Comparison of ENCODE assay signal across 15 cellular contexts in genomic region chr16:2042666-2043295, GRCh38. TPM values are rescaled to one million over a fixed set of nuclear protein-coding genes. Genes with fewer than 3 reads are reported as not detected.
DNase-seq lines count a peak whose midpoint lies in the region; ATAC-seq, FAIRE-seq and TF ChIP-seq lines count a peak whose summit lies in the region.
"Had no signal": no experiment of that assay in that cellular context is flagged by ENCODE, and none has a peak within 500 bp of the region (broad histone marks: within the 10 kb centered on the region; RNA-seq: fewer than 3 reads in every experiment).

No MANE protein-coding gene starts in this region.

- intact Hi-C loops in kidney (cut with DNase I) = no loop called here

- no peaks in the 10 kb centered on the region for H3K9me3 Mint-ChIP-seq in stimulated activated effector memory CD8-positive, alpha-beta T cell treated with anti-CD3 and anti-CD28 coated beads, Interleukin-12 subunit alpha, Interleukin-12 subunit beta, amount 100 ng/mL, for 72 hours
- H3K9me3 Mint-ChIP-seq: activated CD4-positive, alpha-beta T cell treated with anti-CD3 and anti-CD28 coated beads, Interleukin-2, amount 10 ng/mL, durations not matched to agents 24 days and 14 days; CD4-positive, CD25-positive, alpha-beta regulatory T cell had no signal

- TF ChIP-seq CTCF in tibial nerve (IDR thresholded peaks at IDR 0.05) = no peak
- TF ChIP-seq CTCF in kidney (IDR thresholded peaks at IDR 0.05; ENCODE audit: borderline replicate concordance, extremely low read depth, insufficient read depth) = no peak

- H3K27ac Mint-ChIP-seq in stimulated activated effector memory CD8-positive, alpha-beta T cell treated with anti-CD3 and anti-CD28 coated beads, Interleukin-12 subunit alpha, Interleukin-12 subunit beta, amount 100 ng/mL, for 72 hours = peak overlapping the region; percentile 84
- H3K27ac Mint-ChIP-seq: activated CD4-positive, alpha-beta T cell treated with anti-CD3 and anti-CD28 coated beads, Interleukin-2, amount 10 ng/mL, durations not matched to agents 24 days and 14 days; CD4-positive, CD25-positive, alpha-beta regulatory T cell; progenitor cell of endocrine pancreas had no signal

- no peak for TF ChIP-seq POLR2A in tibial nerve (IDR thresholded peaks at IDR 0.05)

- DNase-seq in DMS79 treated with DMSO at 0.1 percent for 48 hours (lab: John Stamatoyannopoulos, UW) = peak; percentile 47
- DNase-seq in DMS79 (lab: John Stamatoyannopoulos, UW) = no peak
- DNase-seq in NCI-H2029 (lab: John Stamatoyannopoulos, UW) = peak; percentile 88
- DNase-seq in stimulated activated effector memory CD8-positive, alpha-beta T cell treated with anti-CD3 and anti-CD28 coated beads, Interleukin-12 subunit alpha, Interleukin-12 subunit beta, amount 100 ng/mL, for 72 hours (ENCODE audit: low spot score in 2 of 2) = no peak
- DNase-seq in tibial nerve (ENCODE audit: low spot score in 2 of 2) = no peak
- DNase-seq in small intestine = no peak
- DNase-seq in kidney = no peak
- DNase-seq: activated CD4-positive, alpha-beta T cell treated with anti-CD3 and anti-CD28 coated beads, Interleukin-2, amount 10 ng/mL, durations not matched to agents 24 days and 14 days; activated T-cell treated with anti-CD3 and anti-CD28 coated beads, Interleukin-2, amount 50 U/mL, for 48 hours; CD4-positive, CD25-positive, alpha-beta regulatory T cell; NCI-H446 had no signal

- H3K9me3 ChIP-seq in esophagus (ENCODE audit: control insufficient read depth in 2 of 2, insufficient read depth in 1 of 2, low read depth in 1 of 2, low read length in 1 of 2) (no peaks in the 10 kb centered on the region), tibial nerve (no peaks in the 10 kb centered on the region), small intestine (ENCODE audit: control insufficient read depth, low read depth) (no peaks in the 10 kb centered on the region), kidney (ENCODE audit: control insufficient read depth in 1 of 2, low read length in 2 of 2) (no peaks in the 10 kb centered on the region)
- H3K9me3 ChIP-seq: gastroesophageal sphincter had no signal

- H3K27me3 ChIP-seq in esophagus (ENCODE audit: control insufficient read depth in 1 of 2, insufficient read depth in 2 of 2, low read length in 2 of 2) = no peaks in the 10 kb centered on the region
- no peaks in the 10 kb centered on the region for H3K27me3 ChIP-seq in tibial nerve
- H3K27me3 ChIP-seq in small intestine (ENCODE audit: control insufficient read depth in 2 of 2, insufficient read depth in 2 of 2, low read length in 2 of 2) = no peaks in the 10 kb centered on the region
- H3K27me3 ChIP-seq: gastroesophageal sphincter had no signal

- H3K27ac ChIP-seq in esophagus (ENCODE audit: low read depth in 2 of 2, low read length in 1 of 2) = peak overlapping the region; percentile 56 to 79
- peak overlapping the region in 2 of 4 donors; percentile 55 to 58 for H3K27ac ChIP-seq in tibial nerve
- H3K27ac ChIP-seq in small intestine (ENCODE audit: low read depth in 1 of 2, low read length in 1 of 2) = peak overlapping the region in 1 of 2 donors; percentile 46
- no peak overlapping the region for H3K27ac ChIP-seq in kidney (ENCODE audit: low read depth in 2 of 2, low read length in 2 of 2)
- H3K27ac ChIP-seq: 22Rv1 had no signal

- peaks cover 12% of the 10 kb centered on the region for H3K4me1 Mint-ChIP-seq in stimulated activated effector memory CD8-positive, alpha-beta T cell treated with anti-CD3 and anti-CD28 coated beads, Interleukin-12 subunit alpha, Interleukin-12 subunit beta, amount 100 ng/mL, for 72 hours

- WGBS in esophagus, 2 donors = 76% methylated on average over 4 to 8 of the region's 8 CpGs
- WGBS in tibial nerve, 2 donors = 55 to 70% methylated on average over 5 to 7 of the region's 8 CpGs
- WGBS in small intestine, 3 donors = 43 to 69% (median 59%) methylated on average over 5 to 8 of the region's 8 CpGs

- no peak for TF ChIP-seq EP300 in tibial nerve (IDR thresholded peaks at IDR 0.05)

- no peaks in the 10 kb centered on the region for H3K36me3 Mint-ChIP-seq in stimulated activated effector memory CD8-positive, alpha-beta T cell treated with anti-CD3 and anti-CD28 coated beads, Interleukin-12 subunit alpha, Interleukin-12 subunit beta, amount 100 ng/mL, for 72 hours
- H3K36me3 Mint-ChIP-seq: CD4-positive, CD25-positive, alpha-beta regulatory T cell had no signal

- H3K36me3 ChIP-seq in esophagus (ENCODE audit: control insufficient read depth in 2 of 2, insufficient read depth in 2 of 2, low read length in 1 of 2) = no peaks in the 10 kb centered on the region
- peaks cover 0 to 29% (median 0%) of the 10 kb centered on the region in 3 donors for H3K36me3 ChIP-seq in tibial nerve
- no peaks in the 10 kb centered on the region for H3K36me3 ChIP-seq in small intestine (ENCODE audit: control insufficient read depth in 2 of 2, insufficient read depth in 2 of 2, low read length in 2 of 2)
- no peaks in the 10 kb centered on the region for H3K36me3 ChIP-seq in kidney (ENCODE audit: control insufficient read depth in 1 of 2, insufficient read depth in 2 of 2, low read length in 2 of 2)

- FAIRE-seq in small intestine (lab: Jason Lieb, UNC) (no peak), kidney (lab: Jason Lieb, UNC) (no peak)

- no peak overlapping the region for H3K4me3 Mint-ChIP-seq in stimulated activated effector memory CD8-positive, alpha-beta T cell treated with anti-CD3 and anti-CD28 coated beads, Interleukin-12 subunit alpha, Interleukin-12 subunit beta, amount 100 ng/mL, for 72 hours
- H3K4me3 Mint-ChIP-seq: activated CD4-positive, alpha-beta T cell treated with anti-CD3 and anti-CD28 coated beads, Interleukin-2, amount 10 ng/mL, durations not matched to agents 24 days and 14 days; CD4-positive, CD25-positive, alpha-beta regulatory T cell had no signal

- no peak overlapping the region for H3K9ac ChIP-seq in kidney (ENCODE audit: low read length in 2 of 2)

- no peak for ATAC-seq in stimulated activated effector memory CD8-positive, alpha-beta T cell treated with anti-CD3 and anti-CD28 coated beads, Interleukin-12 subunit alpha, Interleukin-12 subunit beta, amount 100 ng/mL, for 72 hours
- ATAC-seq: gastroesophageal sphincter had no signal

- H3K4me3 ChIP-seq in esophagus (ENCODE audit: low read depth in 1 of 2, low read length in 2 of 2) (no peak overlapping the region), tibial nerve (no peak overlapping the region), small intestine (ENCODE audit: low read depth in 1 of 2, low read length in 2 of 2) (no peak overlapping the region), kidney (ENCODE audit: low read length in 2 of 2) (no peak overlapping the region)
- H3K4me3 ChIP-seq: gastroesophageal sphincter had no signal

- H3K4me1 ChIP-seq in esophagus (ENCODE audit: control insufficient read depth in 2 of 2, insufficient read depth in 2 of 2, low read length in 1 of 2) (peaks cover 3 to 38% of the 10 kb centered on the region in 2 donors), tibial nerve (peaks cover 0 to 84% (median 49%) of the 10 kb centered on the region in 4 donors), small intestine (ENCODE audit: control insufficient read depth in 2 of 2, insufficient read depth in 1 of 2, low read depth in 1 of 2, low read length in 1 of 2) (no peaks in the 10 kb centered on the region), kidney (ENCODE audit: control insufficient read depth in 1 of 2, insufficient read depth in 1 of 2, low read depth in 1 of 2, low read length in 2 of 2) (peaks cover 4 to 42% of the 10 kb centered on the region in 2 donors)

RNA-seq across cellular contexts. Expression of gene NTHL1, which starts 4.9 kb away (rescaled TPM):
- 10 to 100 TPM; 15.1 to 16.2 TPM for polyA plus RNA-seq in esophagus
- total RNA-seq in tibial nerve = 10 to 100 TPM; 22.8 to 56.7 (median 28.1) TPM
- 10 to 100 TPM; 13.0 to 27.6 (median 22.2) TPM for polyA plus RNA-seq in small intestine
- total RNA-seq in kidney = 15.3 TPM
- polyA plus RNA-seq in kidney (ENCODE audit: insufficient read depth, low read depth, low replicate concordance) = 36.0 TPM

RNA-seq across cellular contexts. Expression of gene TSC2, which starts 5.0 kb away (rescaled TPM):
- polyA plus RNA-seq in esophagus (10 to 100 TPM; 31.1 to 66.6 TPM), small intestine (10 to 100 TPM; 35.1 to 73.1 (median 47.0) TPM), kidney (ENCODE audit: insufficient read depth, low read depth, low replicate concordance) (40.0 TPM)
- total RNA-seq in tibial nerve (100 to 1,000 TPM in 2 of 4 donors, 10 to 100 TPM in 2; 75.4 to 507 (median 111) TPM), kidney (151 TPM)

RNA-seq across cellular contexts. Expression of gene NHERF2, which starts 16.1 kb away (rescaled TPM):
- 10 to 100 TPM; 26.3 to 36.1 TPM for polyA plus RNA-seq in esophagus
- total RNA-seq in tibial nerve = 10 to 100 TPM; 54.7 to 83.1 (median 64.9) TPM
- polyA plus RNA-seq in small intestine = 10 to 100 TPM; 15.7 to 76.1 (median 54.3) TPM
- total RNA-seq in kidney = 238 TPM
- polyA plus RNA-seq in kidney (ENCODE audit: insufficient read depth, low read depth, low replicate concordance) = 405 TPM

RNA-seq across cellular contexts. Expression of gene NPW, which starts 23.2 kb away (rescaled TPM):
- polyA plus RNA-seq in esophagus = under 1 TPM; 0.22 to 0.53 TPM
- total RNA-seq in tibial nerve = 1 to 10 TPM in 2 of 4 donors, not detected in 2; 3.0 to 3.1 TPM
- under 1 TPM in 2 of 3 donors, not detected in 1; 0.48 to 0.81 TPM for polyA plus RNA-seq in small intestine
- total RNA-seq in kidney = not detected
- not detected for polyA plus RNA-seq in kidney (ENCODE audit: insufficient read depth, low read depth, low replicate concordance)
- total RNA-seq: CD4-positive, CD25-positive, alpha-beta regulatory T cell; gastroesophageal sphincter had no signal
- polyA plus RNA-seq: CD4-positive, CD25-positive, alpha-beta regulatory T cell had no signal

RNA-seq across cellular contexts. Expression of gene ZNF598, which starts 33.2 kb away (rescaled TPM):
- polyA plus RNA-seq in esophagus (10 to 100 TPM; 27.9 to 36.4 TPM), small intestine (10 to 100 TPM; 27.6 to 51.9 (median 31.8) TPM), kidney (ENCODE audit: insufficient read depth, low read depth, low replicate concordance) (14.3 TPM)
- total RNA-seq in tibial nerve (10 to 100 TPM; 37.0 to 83.1 (median 49.2) TPM), kidney (34.9 TPM)

Comparison
In these comparisons a context has a peak if more than half of its experiments do, and no peak if none do; other contexts are left out.
1. DNase-seq: peak in DMS79 treated with DMSO at 0.1 percent for 48 hours (single experiment) and NCI-H2029 (single experiment); none in DMS79 (single experiment), stimulated activated effector memory CD8-positive, alpha-beta T cell treated with anti-CD3 and anti-CD28 coated beads, Interleukin-12 subunit alpha, Interleukin-12 subunit beta, amount 100 ng/mL, for 72 hours (0 of 2), tibial nerve (0 of 2), small intestine (single experiment) and kidney (single experiment).
2. H3K27ac ChIP-seq: peak in esophagus (2 of 2); none in kidney (0 of 2).